In the genomic region with DNA sequence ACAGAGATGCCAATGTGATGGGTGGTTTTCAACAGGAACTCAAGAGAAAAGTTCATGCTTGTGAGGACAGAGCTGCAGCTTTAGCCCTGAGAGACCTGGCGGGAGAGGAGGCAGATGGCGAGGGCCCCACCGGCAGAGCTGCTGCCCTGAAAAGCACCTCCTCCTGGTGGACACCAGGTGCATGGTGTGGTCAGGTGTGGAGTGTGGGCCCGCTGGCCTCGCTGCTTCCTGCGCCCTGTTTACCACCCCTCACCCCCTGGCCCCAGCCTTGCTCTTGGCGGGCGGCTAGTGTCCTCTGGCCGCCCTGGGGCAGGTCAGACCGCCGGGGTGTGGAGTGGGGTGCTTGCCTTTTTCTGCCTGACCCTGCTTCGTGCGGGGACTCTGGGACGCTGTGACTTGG, we compare ENCODE assay signal across 15 cellular contexts. TPM values are rescaled to one million over a fixed set of nuclear protein-coding genes. Genes with fewer than 3 reads are reported as not detected.
A peak's percentile ranks its signal among the peaks of the same experiment; 100 is the strongest.
DNase-seq lines count a peak whose midpoint lies in the region; ATAC-seq and TF ChIP-seq lines count a peak whose summit lies in the region.
"Had no signal": no experiment of that assay in that cellular context is flagged by ENCODE, and none has a peak within 500 bp of the region (broad histone marks: within the 10 kb centered on the region; RNA-seq: fewer than 3 reads in every experiment).

No MANE protein-coding gene starts in this region.

- no peaks in the 10 kb centered on the region for H3K27me3 ChIP-seq in WERI-Rb-1 (ENCODE audit: insufficient read depth, low read depth, severe bottlenecking)
- H3K27me3 ChIP-seq in Caco-2 (replicated peaks; ENCODE audit: control insufficient read depth, insufficient read depth, low read length) = no peaks in the 10 kb centered on the region
- H3K27me3 ChIP-seq in esophagus muscularis mucosa = peaks cover 0 to 58% (median 0%) of the 10 kb centered on the region in 4 donors

- no peak overlapping the region for H3K4me3 Mint-ChIP-seq in HFFc6
- H3K4me3 Mint-ChIP-seq in glutamatergic neuron (ENCODE audit: unreplicated experiment) = no peak overlapping the region
- H3K4me3 Mint-ChIP-seq in Caco-2 (ENCODE audit: unreplicated experiment) = no peak overlapping the region
- H3K4me3 Mint-ChIP-seq: B cell; CD4-positive, alpha-beta T cell had no signal

- POLR2A ChIA-PET in Caco-2 (lab: Charles Lee) = no interaction called here

- H3K27me3 Mint-ChIP-seq in HFFc6 (ENCODE audit: insufficient read depth) = peaks cover 33% of the 10 kb centered on the region
- H3K27me3 Mint-ChIP-seq in glutamatergic neuron (ENCODE audit: unreplicated experiment) = peaks cover 7% of the 10 kb centered on the region
- H3K27me3 Mint-ChIP-seq in Caco-2 (ENCODE audit: insufficient read depth, unreplicated experiment) = no peaks in the 10 kb centered on the region
- H3K27me3 Mint-ChIP-seq: B cell; CD4-positive, alpha-beta T cell had no signal

- CTCF ChIA-PET in Caco-2 (lab: Charles Lee) = no interaction called here

- H3K36me3 Mint-ChIP-seq in HFFc6 (ENCODE audit: low read depth) (peaks cover 5% of the 10 kb centered on the region; the same call in 1 of the 2 replicates), glutamatergic neuron (ENCODE audit: unreplicated experiment) (peaks cover 5% of the 10 kb centered on the region), Caco-2 (ENCODE audit: insufficient read depth, unreplicated experiment) (peaks cover 21% of the 10 kb centered on the region)

- H3K4me1 ChIP-seq in Caco-2 (no peaks in the 10 kb centered on the region), esophagus muscularis mucosa (no peaks in the 10 kb centered on the region)

- H3K36me3 ChIP-seq in WERI-Rb-1 = no peaks in the 10 kb centered on the region
- peaks cover 1% of the 10 kb centered on the region; the same call in 1 of the 2 replicates for H3K36me3 ChIP-seq in Caco-2 (ENCODE audit: control insufficient read depth, insufficient read depth, low read length)
- no peaks in the 10 kb centered on the region for H3K36me3 ChIP-seq in esophagus muscularis mucosa

- peak overlapping the region; percentile 31; the same call in 1 of the 2 replicates for H3K27ac ChIP-seq in WERI-Rb-1
- H3K27ac ChIP-seq in esophagus muscularis mucosa (replicated peaks in 1 of 4) = no peak overlapping the region
- H3K27ac ChIP-seq: C4-2B had no signal

- WGBS in esophagus muscularis mucosa = no CpG with 5 or more reads among the region's 14 CpGs

- H3K9me3 Mint-ChIP-seq in HFFc6 (peaks cover 5% of the 10 kb centered on the region), glutamatergic neuron (ENCODE audit: unreplicated experiment) (peaks cover 16% of the 10 kb centered on the region), Caco-2 (ENCODE audit: unreplicated experiment) (peaks cover 6% of the 10 kb centered on the region)

- intact Hi-C loops in Caco-2 (cut with micrococcal nuclease; ENCODE audit: unreplicated experiment) (no loop called here), esophagus muscularis mucosa (cut with DNase I) (no loop called here)

- H3K4me3 ChIP-seq in WERI-Rb-1 (ENCODE audit: low read depth, low read length) (no peak overlapping the region), Caco-2 (ENCODE audit: low read depth, low read length) (no peak overlapping the region), esophagus muscularis mucosa (no peak overlapping the region)

- H3K4me1 Mint-ChIP-seq in HFFc6 (ENCODE audit: low read depth) (peaks cover 10% of the 10 kb centered on the region; the same call in 1 of the 2 replicates), glutamatergic neuron (ENCODE audit: low read depth, unreplicated experiment) (peaks cover 23% of the 10 kb centered on the region), Caco-2 (ENCODE audit: low read depth, unreplicated experiment) (no peaks in the 10 kb centered on the region)

- no peak for TF ChIP-seq POLR2A in esophagus muscularis mucosa (IDR thresholded peaks at IDR 0.05; ENCODE audit: low read depth)

- no TSS peak for BruUV-seq in Caco-2 (replicated peaks; lab: Mats Ljungman, UMichigan)

- ATAC-seq in SK-N-SH treated with all-trans-retinoic acid at 6 μM for 48 hours = no peak
- ATAC-seq: HCT116 had no signal

- TF ChIP-seq EP300 in esophagus muscularis mucosa (IDR thresholded peaks at IDR 0.05) = no peak

- DNase-seq in HFFc6 (no peak), WERI-Rb-1 (peak; percentile 43), glutamatergic neuron (peak; percentile 24), Caco-2 (no peak), LoVo (ENCODE audit: low spot score) (no peak), esophagus muscularis mucosa (ENCODE audit: extremely low spot score) (no peak)
- DNase-seq: CD4-positive, alpha-beta T cell; DMS79 treated with DMSO at 0.1 percent for 48 hours; GF-D8; GOT3; H7 had no signal

- TF ChIP-seq CTCF in HFFc6 (IDR thresholded peaks at IDR 0.05) (0 out of 2 replicates have a peak, but pooled peaks have one; percentile 12), WERI-Rb-1 (IDR thresholded peaks at IDR 0.05; ENCODE audit: low read depth, low read length) (peak; percentile 26; the same call in 1 of the 2 replicates), glutamatergic neuron (IDR thresholded peaks at IDR 0.05; ENCODE audit: partially characterized antibody, unreplicated experiment) (no peak), Caco-2 (IDR thresholded peaks at IDR 0.05; ENCODE audit: insufficient read depth in 1 of 2, low read depth in 1 of 2, low read length in 1 of 2, severe bottlenecking in 1 of 2, unreplicated experiment in 1 of 2) (no peak), esophagus muscularis mucosa (IDR thresholded peaks at IDR 0.05) (no peak)

- H3K9me3 ChIP-seq in WERI-Rb-1 (ENCODE audit: severe bottlenecking) (peaks cover 4% of the 10 kb centered on the region), Caco-2 (peaks cover 11% of the 10 kb centered on the region), esophagus muscularis mucosa (peaks cover 0 to 13% (median 0%) of the 10 kb centered on the region in 4 donors)

- no peak overlapping the region for H3K27ac Mint-ChIP-seq in HFFc6
- H3K27ac Mint-ChIP-seq in glutamatergic neuron (ENCODE audit: unreplicated experiment) = no peak overlapping the region
- H3K27ac Mint-ChIP-seq in Caco-2 (ENCODE audit: unreplicated experiment) = no peak overlapping the region
- H3K27ac Mint-ChIP-seq: B cell; CD4-positive, alpha-beta T cell had no signal

TF ChIP-seq in SK-N-SH treated with all-trans-retinoic acid at 6 μM for 48 hours, 23 proteins besides CTCF, POLR2A, EP300 and RAD21 (continues in another document):
- no peak for TF ChIP-seq ZNF8 (CRISPR knock-in tag; IDR thresholded peaks at IDR 0.05)
- TF ChIP-seq, protein P1, sequence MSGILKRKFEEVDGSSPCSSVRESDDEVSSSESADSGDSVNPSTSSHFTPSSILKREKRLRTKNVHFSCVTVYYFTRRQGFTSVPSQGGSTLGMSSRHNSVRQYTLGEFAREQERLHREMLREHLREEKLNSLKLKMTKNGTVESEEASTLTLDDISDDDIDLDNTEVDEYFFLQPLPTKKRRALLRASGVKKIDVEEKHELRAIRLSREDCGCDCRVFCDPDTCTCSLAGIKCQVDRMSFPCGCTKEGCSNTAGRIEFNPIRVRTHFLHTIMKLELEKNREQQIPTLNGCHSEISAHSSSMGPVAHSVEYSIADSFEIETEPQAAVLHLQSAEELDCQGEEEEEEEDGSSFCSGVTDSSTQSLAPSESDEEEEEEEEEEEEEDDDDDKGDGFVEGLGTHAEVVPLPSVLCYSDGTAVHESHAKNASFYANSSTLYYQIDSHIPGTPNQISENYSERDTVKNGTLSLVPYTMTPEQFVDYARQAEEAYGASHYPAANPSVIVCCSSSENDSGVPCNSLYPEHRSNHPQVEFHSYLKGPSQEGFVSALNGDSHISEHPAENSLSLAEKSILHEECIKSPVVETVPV (CRISPR knock-in tag; IDR thresholded peaks at IDR 0.05) = no peak
- TF ChIP-seq, protein P2, sequence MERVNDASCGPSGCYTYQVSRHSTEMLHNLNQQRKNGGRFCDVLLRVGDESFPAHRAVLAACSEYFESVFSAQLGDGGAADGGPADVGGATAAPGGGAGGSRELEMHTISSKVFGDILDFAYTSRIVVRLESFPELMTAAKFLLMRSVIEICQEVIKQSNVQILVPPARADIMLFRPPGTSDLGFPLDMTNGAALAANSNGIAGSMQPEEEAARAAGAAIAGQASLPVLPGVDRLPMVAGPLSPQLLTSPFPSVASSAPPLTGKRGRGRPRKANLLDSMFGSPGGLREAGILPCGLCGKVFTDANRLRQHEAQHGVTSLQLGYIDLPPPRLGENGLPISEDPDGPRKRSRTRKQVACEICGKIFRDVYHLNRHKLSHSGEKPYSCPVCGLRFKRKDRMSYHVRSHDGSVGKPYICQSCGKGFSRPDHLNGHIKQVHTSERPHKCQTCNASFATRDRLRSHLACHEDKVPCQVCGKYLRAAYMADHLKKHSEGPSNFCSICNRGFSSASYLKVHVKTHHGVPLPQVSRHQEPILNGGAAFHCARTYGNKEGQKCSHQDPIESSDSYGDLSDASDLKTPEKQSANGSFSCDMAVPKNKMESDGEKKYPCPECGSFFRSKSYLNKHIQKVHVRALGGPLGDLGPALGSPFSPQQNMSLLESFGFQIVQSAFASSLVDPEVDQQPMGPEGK (CRISPR knock-in tag; IDR thresholded peaks at IDR 0.05; ENCODE audit: borderline replicate concordance) = no peak
- TF ChIP-seq BACH2 (CRISPR knock-in tag; IDR thresholded peaks at IDR 0.05; ENCODE audit: borderline replicate concordance) = no peak
- TF ChIP-seq, protein P3, sequence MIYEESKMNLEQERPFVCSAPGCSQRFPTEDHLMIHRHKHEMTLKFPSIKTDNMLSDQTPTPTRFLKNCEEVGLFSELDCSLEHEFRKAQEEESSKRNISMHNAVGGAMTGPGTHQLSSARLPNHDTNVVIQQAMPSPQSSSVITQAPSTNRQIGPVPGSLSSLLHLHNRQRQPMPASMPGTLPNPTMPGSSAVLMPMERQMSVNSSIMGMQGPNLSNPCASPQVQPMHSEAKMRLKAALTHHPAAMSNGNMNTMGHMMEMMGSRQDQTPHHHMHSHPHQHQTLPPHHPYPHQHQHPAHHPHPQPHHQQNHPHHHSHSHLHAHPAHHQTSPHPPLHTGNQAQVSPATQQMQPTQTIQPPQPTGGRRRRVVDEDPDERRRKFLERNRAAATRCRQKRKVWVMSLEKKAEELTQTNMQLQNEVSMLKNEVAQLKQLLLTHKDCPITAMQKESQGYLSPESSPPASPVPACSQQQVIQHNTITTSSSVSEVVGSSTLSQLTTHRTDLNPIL (CRISPR knock-in tag; IDR thresholded peaks at IDR 0.05; ENCODE audit: low read depth) = no peak
- no peak for TF ChIP-seq ZFP30 (CRISPR knock-in tag; IDR thresholded peaks at IDR 0.05)
- TF ChIP-seq TCF4 (CRISPR knock-in tag; IDR thresholded peaks at IDR 0.05; ENCODE audit: borderline replicate concordance) = no peak
- no peak for TF ChIP-seq ZC3H10 (CRISPR knock-in tag; IDR thresholded peaks at IDR 0.05)
- TF ChIP-seq ARNTL (CRISPR knock-in tag; IDR thresholded peaks at IDR 0.05; ENCODE audit: borderline replicate concordance, low read depth) = no peak
- no peak for TF ChIP-seq TOX (CRISPR knock-in tag; IDR thresholded peaks at IDR 0.05; ENCODE audit: borderline replicate concordance)
- no peak for TF ChIP-seq OSR1 (CRISPR knock-in tag; IDR thresholded peaks at IDR 0.05)
- TF ChIP-seq PPARA (CRISPR knock-in tag; IDR thresholded peaks at IDR 0.05; ENCODE audit: borderline replicate concordance) = no peak

RNA-seq across cellular contexts. Expression of a gene that starts 42.8 kb away (rescaled TPM):
- total RNA-seq in HFFc6 (2021; fragmentation: NEBNext Ultra II Directional; extraction: Animal tissue kit (Norgen Biotek cat#: 25700)) = 1 to 10 TPM in 2 of 6 experiments, under 1 TPM in 4; 0.55 to 1.4 (median 0.95) TPM
- total RNA-seq in glutamatergic neuron (ENCODE audit: unreplicated experiment) (120 TPM), Caco-2 (2022) (45.9 and 48.7 TPM in 2 replicates), esophagus muscularis mucosa (1 to 10 TPM; 3.1 to 5.4 (median 4.7) TPM)

Comparison
In these comparisons a context has a peak if more than half of its experiments do, and no peak if none do; other contexts are left out.
1. DNase-seq: peak in WERI-Rb-1 (single experiment) and glutamatergic neuron (single experiment); none in HFFc6 (single experiment), Caco-2 (0 of 2), LoVo (single experiment) and esophagus muscularis mucosa (single experiment).
2. CTCF ChIP-seq: peak in HFFc6 (single experiment) and WERI-Rb-1 (single experiment); none in glutamatergic neuron (single experiment), Caco-2 (0 of 2) and esophagus muscularis mucosa (0 of 3).